In the genomic region with DNA sequence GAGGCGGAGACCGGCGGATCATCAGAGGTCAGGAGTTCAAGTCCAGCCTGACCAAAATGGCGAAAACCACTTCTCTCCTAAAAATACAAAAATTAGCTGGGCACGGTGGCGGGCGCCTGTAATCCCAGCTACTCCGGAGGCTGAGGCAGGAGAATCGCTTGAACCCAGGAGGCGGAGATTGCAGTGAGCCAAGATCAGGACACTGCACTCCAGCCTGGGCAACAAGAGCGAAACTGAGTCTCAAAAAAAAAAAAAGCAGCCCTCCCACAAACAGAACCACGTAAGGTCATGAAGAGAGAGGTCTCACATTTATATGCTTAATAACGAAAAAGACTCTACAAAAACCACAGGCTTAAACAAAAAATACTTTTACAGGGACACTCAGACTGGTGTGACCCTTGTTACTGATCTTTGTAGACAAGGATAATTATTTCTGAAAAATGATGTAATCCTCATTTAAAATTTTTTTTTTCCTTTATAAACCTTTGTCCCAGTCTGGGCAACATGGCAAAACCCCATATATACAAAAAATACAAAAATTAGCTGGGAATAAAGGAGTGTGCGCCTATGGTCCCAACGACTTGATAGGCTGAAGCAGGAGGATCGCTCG, we compare ENCODE assay signal across 8 cellular contexts. TPM values are rescaled to one million over a fixed set of nuclear protein-coding genes. Genes with fewer than 3 reads are reported as not detected.
A peak's percentile ranks its signal among the peaks of the same experiment; 100 is the strongest.
DNase-seq lines count a peak whose midpoint lies in the region; ATAC-seq and FAIRE-seq lines count a peak whose summit lies in the region.

No MANE protein-coding gene starts in this region.

- CTCF ChIA-PET in activated CD8-positive, alpha-beta T cell treated with anti-CD3 and anti-CD28 coated beads, Interleukin-2, amount 10 ng/mL, durations not matched to agents 7 days and 5 days (lab: Charles Lee): interaction anchor here (1.1 kb wide), 1 partner anchor 9 kb away, joined by 3 read pairs; no protein-coding TSS in a partner anchor

- peaks cover 44% of the 10 kb centered on the region for H3K4me1 Mint-ChIP-seq in activated CD8-positive, alpha-beta T cell treated with anti-CD3 and anti-CD28 coated beads, Interleukin-2, amount 10 ng/mL, durations not matched to agents 7 days and 5 days (ENCODE audit: low read depth)

- peak overlapping the region; percentile 99 for H3K27ac Mint-ChIP-seq in activated CD8-positive, alpha-beta T cell treated with anti-CD3 and anti-CD28 coated beads, Interleukin-2, amount 10 ng/mL, durations not matched to agents 7 days and 5 days

- H3K36me3 ChIP-seq in H7 (replicated peaks; ENCODE audit: control insufficient read depth, insufficient read depth, low read length) (no peaks in the 10 kb centered on the region), iPS DF 6.9 (ENCODE audit: control insufficient read depth, insufficient read depth, low read length) (no peaks in the 10 kb centered on the region), small intestine (ENCODE audit: control insufficient read depth in 2 of 2, insufficient read depth in 2 of 2, low read length in 2 of 2) (no peaks in the 10 kb centered on the region), Karpas-422 (ENCODE audit: insufficient read depth, low read length) (no peaks in the 10 kb centered on the region)

- POLR2A ChIA-PET in activated CD8-positive, alpha-beta T cell treated with anti-CD3 and anti-CD28 coated beads, Interleukin-2, amount 10 ng/mL, durations not matched to agents 7 days and 5 days (lab: Charles Lee): no interaction called here

- no peak overlapping the region for H3K9ac ChIP-seq in Karpas-422 (ENCODE audit: low read length)

- no peaks in the 10 kb centered on the region for H3K27me3 Mint-ChIP-seq in activated CD8-positive, alpha-beta T cell treated with anti-CD3 and anti-CD28 coated beads, Interleukin-2, amount 10 ng/mL, durations not matched to agents 7 days and 5 days (ENCODE audit: low read depth)

- no peak for FAIRE-seq in small intestine (lab: Jason Lieb, UNC)

- no peaks in the 10 kb centered on the region for H4K20me1 ChIP-seq in Karpas-422 (ENCODE audit: insufficient read depth, low read depth, low read length)

- H3K4me3 ChIP-seq in H7 (ENCODE audit: insufficient read depth, low read depth, low read length) (peak overlapping the region; percentile 80), iPS DF 6.9 (ENCODE audit: low read length) (peak overlapping the region; percentile 74), small intestine (ENCODE audit: low read depth in 1 of 2, low read length in 2 of 2) (peak overlapping the region; percentile 49 to 70), Karpas-422 (ENCODE audit: low read length) (no peak overlapping the region)

- peaks cover 13% of the 10 kb centered on the region for H3K36me3 Mint-ChIP-seq in activated CD8-positive, alpha-beta T cell treated with anti-CD3 and anti-CD28 coated beads, Interleukin-2, amount 10 ng/mL, durations not matched to agents 7 days and 5 days (ENCODE audit: low read depth)

- no peaks in the 10 kb centered on the region for H3K9me2 ChIP-seq in Karpas-422 (replicated peaks; ENCODE audit: insufficient read depth, low read length)

- no peak overlapping the region for H3K4me2 ChIP-seq in Karpas-422 (ENCODE audit: low read depth, low read length, poor library complexity, severe bottlenecking)

- H3K9me3 ChIP-seq in iPS DF 6.9 (ENCODE audit: control insufficient read depth, insufficient read depth, low read length) (no peaks in the 10 kb centered on the region), small intestine (ENCODE audit: control insufficient read depth, low read depth) (no peaks in the 10 kb centered on the region), Karpas-422 (ENCODE audit: low read length) (no peaks in the 10 kb centered on the region)

- H3K27ac ChIP-seq in iPS DF 6.9 (ENCODE audit: low read length) (no peak overlapping the region), small intestine (ENCODE audit: low read depth in 1 of 2, low read length in 1 of 2) (peak overlapping the region; percentile 79 to 94), Karpas-422 (ENCODE audit: low read length) (no peak overlapping the region)

- no peak for ATAC-seq in activated CD8-positive, alpha-beta T cell treated with anti-CD3 and anti-CD28 coated beads, Interleukin-2, amount 10 ng/mL, durations not matched to agents 7 days and 5 days
- ATAC-seq in HG02938 (IDR thresholded peaks at IDR 0.05; ENCODE audit: unreplicated experiment) (no peak), HG03571 (IDR thresholded peaks at IDR 0.05; ENCODE audit: unreplicated experiment) (no peak)

- H3K79me2 ChIP-seq in Karpas-422 (ENCODE audit: low read length): peaks cover 10% of the 10 kb centered on the region

- H2AFZ ChIP-seq in Karpas-422 (ENCODE audit: low read length): no peak overlapping the region

- H3K9me3 Mint-ChIP-seq in activated CD8-positive, alpha-beta T cell treated with anti-CD3 and anti-CD28 coated beads, Interleukin-2, amount 10 ng/mL, durations not matched to agents 7 days and 5 days (ENCODE audit: insufficient read depth): no peaks in the 10 kb centered on the region

- H3K4me1 ChIP-seq in iPS DF 6.9 (ENCODE audit: control insufficient read depth, insufficient read depth, low read length) (no peaks in the 10 kb centered on the region), small intestine (ENCODE audit: control insufficient read depth in 2 of 2, insufficient read depth in 1 of 2, low read depth in 1 of 2, low read length in 1 of 2) (peaks cover 2 to 6% of the 10 kb centered on the region in 2 donors), Karpas-422 (ENCODE audit: low read length) (peaks cover 5% of the 10 kb centered on the region; the same call in 1 of the 2 replicates)

- H3K27me3 ChIP-seq in H7 (ENCODE audit: control insufficient read depth, insufficient read depth, low read length) (no peaks in the 10 kb centered on the region), iPS DF 6.9 (ENCODE audit: control insufficient read depth, insufficient read depth, low read length) (no peaks in the 10 kb centered on the region), small intestine (ENCODE audit: control insufficient read depth in 2 of 2, insufficient read depth in 2 of 2, low read length in 2 of 2) (no peaks in the 10 kb centered on the region), Karpas-422 (ENCODE audit: low read length) (no peaks in the 10 kb centered on the region)

- no CpG with 5 or more reads among the region's 17 CpGs for WGBS in iPS DF 6.9 (ENCODE audit: insufficient coverage, insufficient read length)
- WGBS in small intestine, 3 donors: 36 to 44% (median 37%) methylated on average over 17 of the region's 17 CpGs

- no peak for DNase-seq in H7
- DNase-seq in activated CD8-positive, alpha-beta T cell treated with anti-CD3 and anti-CD28 coated beads, Interleukin-2, amount 10 ng/mL, durations not matched to agents 7 days and 5 days: no peak
- DNase-seq in iPS DF 6.9 (ENCODE audit: low read depth, low spot score): no peak
- DNase-seq in small intestine: no peak
- DNase-seq in NCI-H146 treated with DMSO at 0.1 percent for 48 hours (lab: John Stamatoyannopoulos, UW; ENCODE audit: unreplicated experiment): no peak
- no peak for DNase-seq in Karpas-422

- peak overlapping the region; percentile 94 for H3K4me3 Mint-ChIP-seq in activated CD8-positive, alpha-beta T cell treated with anti-CD3 and anti-CD28 coated beads, Interleukin-2, amount 10 ng/mL, durations not matched to agents 7 days and 5 days

RNA-seq across cellular contexts. Expression of a gene that starts 0.9 kb away (rescaled TPM):
- total RNA-seq in H7 (2014; rRNA removed; shearing (Covaris generic)): 4.6 and 5.5 TPM in 2 replicates
- total RNA-seq in activated CD8-positive, alpha-beta T cell treated with anti-CD3 and anti-CD28 coated beads, Interleukin-2, amount 10 ng/mL, durations not matched to agents 7 days and 5 days: 1 to 10 TPM; 3.7 to 4.3 TPM
- 1 to 10 TPM; 1.1 to 2.2 (median 1.6) TPM for polyA plus RNA-seq in small intestine
- total RNA-seq in Karpas-422 (2014; rRNA removed; shearing (Covaris generic); ENCODE audit: low replicate concordance): not detected in 2 replicates

RNA-seq across cellular contexts. Expression of a gene that starts 31.7 kb away (rescaled TPM):
- total RNA-seq in H7 (2014; rRNA removed; shearing (Covaris generic)): 10.4 and 14.2 TPM in 2 replicates
- 1 to 10 TPM; 2.0 to 2.7 TPM for total RNA-seq in activated CD8-positive, alpha-beta T cell treated with anti-CD3 and anti-CD28 coated beads, Interleukin-2, amount 10 ng/mL, durations not matched to agents 7 days and 5 days
- polyA plus RNA-seq in small intestine: under 1 TPM in 1 of 3 donors, not detected in 2; 1.00 TPM
- 3.4 and 5.0 TPM in 2 replicates for total RNA-seq in Karpas-422 (2014; rRNA removed; shearing (Covaris generic); ENCODE audit: low replicate concordance)

RNA-seq across cellular contexts. Expression of a gene that starts 45.0 kb away (rescaled TPM):
- total RNA-seq in H7 (2014; rRNA removed; shearing (Covaris generic)): 1.7 and 2.9 TPM in 2 replicates
- 1 to 10 TPM; 4.0 to 4.5 TPM for total RNA-seq in activated CD8-positive, alpha-beta T cell treated with anti-CD3 and anti-CD28 coated beads, Interleukin-2, amount 10 ng/mL, durations not matched to agents 7 days and 5 days
- 10 to 100 TPM in 2 of 3 donors, 1 to 10 TPM in 1; 4.5 to 19.2 (median 14.6) TPM for polyA plus RNA-seq in small intestine
- total RNA-seq in Karpas-422 (2014; rRNA removed; shearing (Covaris generic); ENCODE audit: low replicate concordance): 1.0 and 3.3 TPM in 2 replicates

Comparison
In these comparisons a context has a peak if more than half of its experiments do, and no peak if none do; other contexts are left out.
1. H3K27ac ChIP-seq: peak in small intestine (2 of 2); none in iPS DF 6.9 (single experiment) and Karpas-422 (single experiment).